9 cellular contexts compared by ENCODE assay signal in genomic region chr3:109050591-109051167, GRCh38.
A peak's percentile ranks its signal among the peaks of the same experiment; 100 is the strongest.
DNase-seq lines count a peak whose midpoint lies in the region; ATAC-seq and TF ChIP-seq lines count a peak whose summit lies in the region.
"Had no signal": no experiment of that assay in that cellular context is flagged by ENCODE, and none has a peak within 500 bp of the region (broad histone marks: within the 10 kb centered on the region; RNA-seq: fewer than 3 reads in every experiment).

No MANE protein-coding gene starts in this region.

- no peaks in the 10 kb centered on the region for H3K4me1 ChIP-seq in breast epithelium

- no peaks in the 10 kb centered on the region for H3K9me3 ChIP-seq in breast epithelium

- intact Hi-C loops in MCF 10A (cut with micrococcal nuclease) (loop anchor here (10.0 kb wide), 1 partner anchor 174 kb away; no protein-coding TSS in a partner anchor), breast epithelium (cut with DNase I; ENCODE audit: low total_unique reads) (no loop called here)

- no peak overlapping the region for H3K27ac ChIP-seq in breast epithelium

- CTCF ChIA-PET in MCF 10A (lab: Yijun Ruan, JAX) = interaction anchor here (0.6 to 1.2 kb wide), 12 partner anchors 9 to 882 kb away, joined by 3 to 8 read pairs (median 4); no protein-coding TSS in a partner anchor
- CTCF ChIA-PET in activated CD4-positive, alpha-beta memory T cell treated with anti-CD3 and anti-CD28 coated beads, Interleukin-2, amount 10 ng/mL, durations not matched to agents 7 days and 5 days (lab: Charles Lee) = interaction anchor here (0.6 to 1.0 kb wide), 6 partner anchors 9 to 32 kb away, joined by 3 to 5 read pairs (median 4); no protein-coding TSS in a partner anchor

- no peaks in the 10 kb centered on the region for H3K27me3 ChIP-seq in breast epithelium

- TF ChIP-seq CTCF in MCF 10A (IDR thresholded peaks at IDR 0.05; ENCODE audit: unreplicated experiment) (peak; percentile 18), breast epithelium (IDR thresholded peaks at IDR 0.05) (no peak)

- H3K4me3 Mint-ChIP-seq in MCF 10A (ENCODE audit: unreplicated experiment) = no peak overlapping the region
- H3K4me3 Mint-ChIP-seq in activated CD4-positive, alpha-beta memory T cell treated with anti-CD3 and anti-CD28 coated beads, Interleukin-2, amount 10 ng/mL, durations not matched to agents 7 days and 5 days = no peak overlapping the region
- H3K4me3 Mint-ChIP-seq in T-helper 2 cell treated with Interferon-gamma antibody and Interleukin-4, amounts not matched to agents 5 μg/mL and 100 μg/mL, for 36 hours = no peak overlapping the region
- H3K4me3 Mint-ChIP-seq: stimulated activated naive CD8-positive, alpha-beta T cell treated with anti-CD3 and anti-CD28 coated beads, Interleukin-15, Interleukin-2, amounts not matched to agents 100 ng/mL and 50 ng/mL, for 24 hours had no signal

- H3K4me3 ChIP-seq in breast epithelium = no peak overlapping the region

- POLR2A ChIA-PET in MCF 10A (lab: Yijun Ruan, JAX) = no interaction called here
- POLR2A ChIA-PET in activated CD4-positive, alpha-beta memory T cell treated with anti-CD3 and anti-CD28 coated beads, Interleukin-2, amount 10 ng/mL, durations not matched to agents 7 days and 5 days (lab: Charles Lee) = no interaction called here

- no peaks in the 10 kb centered on the region for H3K9me3 Mint-ChIP-seq in MCF 10A (ENCODE audit: unreplicated experiment)
- H3K9me3 Mint-ChIP-seq in activated CD4-positive, alpha-beta memory T cell treated with anti-CD3 and anti-CD28 coated beads, Interleukin-2, amount 10 ng/mL, durations not matched to agents 7 days and 5 days = no peaks in the 10 kb centered on the region
- no peaks in the 10 kb centered on the region for H3K9me3 Mint-ChIP-seq in T-helper 2 cell treated with Interferon-gamma antibody and Interleukin-4, amounts not matched to agents 5 μg/mL and 100 μg/mL, for 36 hours
- H3K9me3 Mint-ChIP-seq: stimulated activated naive CD8-positive, alpha-beta T cell treated with anti-CD3 and anti-CD28 coated beads, Interleukin-15, Interleukin-2, amounts not matched to agents 100 ng/mL and 50 ng/mL, for 24 hours had no signal

- no peak for TF ChIP-seq POLR2A in breast epithelium (IDR thresholded peaks at IDR 0.05)

- DNase-seq in MCF 10A (ENCODE audit: unreplicated experiment) (peak; percentile 59), breast epithelium (ENCODE audit: low spot score in 2 of 2) (no peak), MV-4-11 (lab: John Stamatoyannopoulos, UW) (peak; percentile 24), lung microvascular endothelial cell (ENCODE audit: low read depth in 2 of 2) (peak; percentile 50 to 54), middle frontal gyrus (ENCODE audit: extremely low spot score, low spot score) (no peak)
- DNase-seq in activated CD4-positive, alpha-beta memory T cell treated with anti-CD3 and anti-CD28 coated beads, Interleukin-2, amount 10 ng/mL, durations not matched to agents 7 days and 5 days = peak; percentile 26
- no peak for DNase-seq in T-helper 2 cell treated with Interferon-gamma antibody and Interleukin-4, amounts not matched to agents 5 μg/mL and 100 μg/mL, for 36 hours (ENCODE audit: low spot score)

- H3K36me3 Mint-ChIP-seq in MCF 10A (ENCODE audit: insufficient read depth, unreplicated experiment) = no peaks in the 10 kb centered on the region
- no peaks in the 10 kb centered on the region for H3K36me3 Mint-ChIP-seq in activated CD4-positive, alpha-beta memory T cell treated with anti-CD3 and anti-CD28 coated beads, Interleukin-2, amount 10 ng/mL, durations not matched to agents 7 days and 5 days (ENCODE audit: low read depth)
- no peaks in the 10 kb centered on the region for H3K36me3 Mint-ChIP-seq in T-helper 2 cell treated with Interferon-gamma antibody and Interleukin-4, amounts not matched to agents 5 μg/mL and 100 μg/mL, for 36 hours (ENCODE audit: low read depth)

- BruUV-seq in MCF 10A (replicated peaks; lab: Mats Ljungman, UMichigan) = no TSS peak

- no peaks in the 10 kb centered on the region for H3K4me1 Mint-ChIP-seq in MCF 10A (ENCODE audit: insufficient read depth, unreplicated experiment)
- H3K4me1 Mint-ChIP-seq in activated CD4-positive, alpha-beta memory T cell treated with anti-CD3 and anti-CD28 coated beads, Interleukin-2, amount 10 ng/mL, durations not matched to agents 7 days and 5 days = no peaks in the 10 kb centered on the region
- H3K4me1 Mint-ChIP-seq in T-helper 2 cell treated with Interferon-gamma antibody and Interleukin-4, amounts not matched to agents 5 μg/mL and 100 μg/mL, for 36 hours (ENCODE audit: low read depth) = no peaks in the 10 kb centered on the region

- H3K36me3 ChIP-seq in breast epithelium = no peaks in the 10 kb centered on the region

- no peaks in the 10 kb centered on the region for H3K27me3 Mint-ChIP-seq in MCF 10A (ENCODE audit: insufficient read depth, unreplicated experiment)
- peaks cover 4% of the 10 kb centered on the region for H3K27me3 Mint-ChIP-seq in activated CD4-positive, alpha-beta memory T cell treated with anti-CD3 and anti-CD28 coated beads, Interleukin-2, amount 10 ng/mL, durations not matched to agents 7 days and 5 days
- peaks cover 12% of the 10 kb centered on the region for H3K27me3 Mint-ChIP-seq in T-helper 2 cell treated with Interferon-gamma antibody and Interleukin-4, amounts not matched to agents 5 μg/mL and 100 μg/mL, for 36 hours (ENCODE audit: low read depth)

- peak; percentile 75 for ATAC-seq in GM21786 (IDR thresholded peaks at IDR 0.05; ENCODE audit: unreplicated experiment)

- H3K27ac Mint-ChIP-seq in MCF 10A (ENCODE audit: low read depth, unreplicated experiment) = no peak overlapping the region
- no peak overlapping the region for H3K27ac Mint-ChIP-seq in activated CD4-positive, alpha-beta memory T cell treated with anti-CD3 and anti-CD28 coated beads, Interleukin-2, amount 10 ng/mL, durations not matched to agents 7 days and 5 days
- H3K27ac Mint-ChIP-seq in T-helper 2 cell treated with Interferon-gamma antibody and Interleukin-4, amounts not matched to agents 5 μg/mL and 100 μg/mL, for 36 hours = no peak overlapping the region
- H3K27ac Mint-ChIP-seq: stimulated activated naive CD8-positive, alpha-beta T cell treated with anti-CD3 and anti-CD28 coated beads, Interleukin-15, Interleukin-2, amounts not matched to agents 100 ng/mL and 50 ng/mL, for 24 hours had no signal

Comparison
In these comparisons a context has a peak if more than half of its experiments do, and no peak if none do; other contexts are left out.
1. DNase-seq: peak in MCF 10A (single experiment), MV-4-11 (single experiment), activated CD4-positive, alpha-beta memory T cell treated with anti-CD3 and anti-CD28 coated beads, Interleukin-2, amount 10 ng/mL, durations not matched to agents 7 days and 5 days (single experiment) and lung microvascular endothelial cell (2 of 2); none in breast epithelium (0 of 2), T-helper 2 cell treated with Interferon-gamma antibody and Interleukin-4, amounts not matched to agents 5 μg/mL and 100 μg/mL, for 36 hours (single experiment) and middle frontal gyrus (single experiment).